In genomic region chr17:63600569-63601438, GRCh38 we compare ENCODE assay signal across 1 cellular context.
TF ChIP-seq lines count a peak whose summit lies in the region.

Gene TACO1, plus strand, starts transcription at chr17:63600895. Its CDS starts 189 bp downstream, at chr17:63601084.

TF ChIP-seq in K562, 482 proteins besides CTCF, POLR2A, EP300 and RAD21 (continued from another document):
- peak; percentile 85; the same call in 1 of the 2 replicates for TF ChIP-seq OTX1 (CRISPR knock-in tag; IDR thresholded peaks at IDR 0.05)
- TF ChIP-seq ARID3A (IDR thresholded peaks at IDR 0.05; ENCODE audit: borderline replicate concordance, low read depth, low read length), result no peak
- TF ChIP-seq KLF1 (tag; IDR thresholded peaks at IDR 0.05), result no peak
- 0 out of 2 replicates have a peak, but pooled peaks have one; percentile 75 for TF ChIP-seq ZNF212 (CRISPR knock-in tag; IDR thresholded peaks at IDR 0.05)
- TF ChIP-seq CXXC5 (CRISPR knock-in tag; IDR thresholded peaks at IDR 0.05), result peak; percentile 81
- 0 out of 2 replicates have a peak, but pooled peaks have one; percentile 47 for TF ChIP-seq ELF4 (CRISPR knock-in tag; IDR thresholded peaks at IDR 0.05)
- TF ChIP-seq ESRRB (CRISPR knock-in tag; IDR thresholded peaks at IDR 0.05; ENCODE audit: borderline replicate concordance), result no peak; the same call in 1 of the 2 replicates
- TF ChIP-seq MYC (IDR thresholded peaks at IDR 0.05; ENCODE audit: low read depth, low read length), result peak; percentile 80
- TF ChIP-seq MYC (CRISPR knock-in tag; IDR thresholded peaks at IDR 0.05; ENCODE audit: borderline replicate concordance, low read depth), result no peak
